37 cellular contexts compared by ENCODE assay signal in genomic region chr19:1434040-1434366, GRCh38.
"Had no signal": no experiment of that assay in that cellular context is flagged by ENCODE, and none has a peak within 500 bp of the region (broad histone marks: within the 10 kb centered on the region; RNA-seq: fewer than 3 reads in every experiment).

No MANE protein-coding gene starts in this region.

- H3K9me3 Mint-ChIP-seq: activated B cell treated with CpG ODN at 0.5 μM for 24 hours; activated CD4-positive, alpha-beta memory T cell treated with anti-CD3 and anti-CD28 coated beads for 36 hours; activated naive CD4-positive, alpha-beta T cell treated with anti-CD3 and anti-CD28 coated beads for 36 hours; activated naive CD4-positive, alpha-beta T cell treated with anti-CD3 and anti-CD28 coated beads, Interleukin-2, amount 50 U/mL, for 72 hours; activated T-cell treated with anti-CD3 and anti-CD28 coated beads, Interleukin-2, amount 50 U/mL, for 4 hours; activated T-helper 1 cell treated with anti-CD3 and anti-CD28 coated beads, Interleukin-12 subunit alpha, Interleukin-12 subunit beta, Interleukin-2, Interleukin-4 antibody, amounts not matched to agents 30 ng/mL and 10 ng/mL and 1 ng/mL, durations not matched to agents 14 hours and 24 hours and 36 hours had no signal

- H3K4me3 Mint-ChIP-seq: activated B cell treated with CpG ODN at 0.5 μM for 24 hours; activated CD4-positive, alpha-beta memory T cell treated with anti-CD3 and anti-CD28 coated beads for 36 hours; activated naive CD4-positive, alpha-beta T cell treated with anti-CD3 and anti-CD28 coated beads for 36 hours; activated T-cell treated with anti-CD3 and anti-CD28 coated beads, Interleukin-2, amount 50 U/mL, for 4 hours; activated T-helper 1 cell treated with anti-CD3 and anti-CD28 coated beads, Interleukin-12 subunit alpha, Interleukin-12 subunit beta, Interleukin-2, Interleukin-4 antibody, amounts not matched to agents 30 ng/mL and 10 ng/mL and 1 ng/mL, durations not matched to agents 14 hours and 24 hours and 36 hours; brain had no signal

- H3K27me3 ChIP-seq: adrenal gland, MG63, Peyer's patch had no signal

- H3K9me3 ChIP-seq: adrenal gland, MG63, Peyer's patch had no signal

- H3K27ac ChIP-seq: adrenal gland, Peyer's patch, VCaP had no signal

- ATAC-seq: activated naive CD4-positive, alpha-beta T cell treated with anti-CD3 and anti-CD28 coated beads, Interleukin-2, amount 50 U/mL, for 72 hours; activated T-cell treated with anti-CD3 and anti-CD28 coated beads, Interleukin-2, amount 50 U/mL, for 4 hours; PC-3; Right ventricle myocardium inferior; SK-N-SH treated with all-trans-retinoic acid at 6 μM for 48 hours had no signal

- H3K4me3 ChIP-seq: adrenal gland, MG63, Peyer's patch had no signal

- FAIRE-seq: colon had no signal

- H3K27me3 Mint-ChIP-seq: activated B cell treated with CpG ODN at 0.5 μM for 24 hours; activated CD4-positive, alpha-beta memory T cell treated with anti-CD3 and anti-CD28 coated beads for 36 hours had no signal

- H3K27ac Mint-ChIP-seq: activated B cell treated with CpG ODN at 0.5 μM for 24 hours; activated CD4-positive, alpha-beta memory T cell treated with anti-CD3 and anti-CD28 coated beads for 36 hours; activated naive CD4-positive, alpha-beta T cell treated with anti-CD3 and anti-CD28 coated beads for 36 hours; activated naive CD4-positive, alpha-beta T cell treated with anti-CD3 and anti-CD28 coated beads, Interleukin-2, amount 50 U/mL, for 72 hours; activated T-helper 1 cell treated with anti-CD3 and anti-CD28 coated beads, Interleukin-12 subunit alpha, Interleukin-12 subunit beta, Interleukin-2, Interleukin-4 antibody, amounts not matched to agents 30 ng/mL and 10 ng/mL and 1 ng/mL, durations not matched to agents 14 hours and 24 hours and 36 hours; brain had no signal

- DNase-seq: activated B cell treated with CpG ODN at 0.5 μM for 24 hours; activated CD4-positive, alpha-beta memory T cell treated with anti-CD3 and anti-CD28 coated beads for 36 hours; activated CD4-positive, alpha-beta T cell treated with anti-CD3 and anti-CD28 coated beads for 4 hours; activated CD4-positive, alpha-beta T cell treated with anti-CD3 and anti-CD28 coated beads, Interleukin-2, amount 50 U/mL, for 1 hour; activated CD4-positive, CD25-positive, alpha-beta regulatory T cell treated with anti-CD3 and anti-CD28 coated beads, Interleukin-2, amount 50 U/mL, for 72 hours; activated CD8-positive, alpha-beta memory T cell treated with anti-CD3 and anti-CD28 coated beads, Interleukin-2, amount 50 U/mL, for 4 hours; activated gamma-delta T cell treated with Interleukin-2 at 50 U/mL for 16 hours; activated naive CD4-positive, alpha-beta T cell treated with anti-CD3 and anti-CD28 coated beads for 36 hours; activated T-cell treated with anti-CD3 and anti-CD28 coated beads for 4 hours; activated T-cell treated with anti-CD3 and anti-CD28 coated beads, Interleukin-2, amount 50 U/mL, for 4 hours; adrenal gland; anterior cingulate cortex; central memory CD4-positive, alpha-beta T cell; MG63; NCI-H1048; NCI-H1105 treated with DMSO at 0.1 percent for 48 hours; NCI-H1436; NCI-H1694; NCI-H1930; NCI-H345; NCI-H524 treated with DMSO at 0.1 percent for 48 hours; NK-92 treated with Interleukin-12 subunit alpha and Interleukin-12 subunit beta, amount 100 ng/mL, for 24 hours; PC-3; Peyer's patch; RPMI8226; SIG-M5; SW 1271; T-helper 1 cell; T-helper 2 cell; T-helper 9 cell had no signal
